Comparison of ENCODE assay signal across 21 cellular contexts in genomic region chr16:67436640-67437193, GRCh38. TPM values are rescaled to one million over a fixed set of nuclear protein-coding genes. Genes with fewer than 3 reads are reported as not detected.
"Had no signal": no experiment of that assay in that cellular context is flagged by ENCODE, and none has a peak within 500 bp of the region (broad histone marks: within the 10 kb centered on the region; RNA-seq: fewer than 3 reads in every experiment).

No MANE protein-coding gene starts in this region.

- H3K27ac Mint-ChIP-seq: activated CD4-positive, alpha-beta memory T cell treated with anti-CD3 and anti-CD28 coated beads, Interleukin-2, amount 10 ng/mL, durations not matched to agents 7 days and 5 days; activated CD8-positive, alpha-beta memory T cell treated with anti-CD3 and anti-CD28 coated beads, Interleukin-2, amount 10 ng/mL, durations not matched to agents 7 days and 5 days had no signal

- H3K4me3 ChIP-seq: ascending aorta, gastrocnemius medialis, left ventricle myocardium inferior, spleen, thyroid gland had no signal

- H3K27me3 ChIP-seq: ascending aorta, gastrocnemius medialis, thyroid gland had no signal

- H3K4me3 Mint-ChIP-seq: activated CD4-positive, alpha-beta memory T cell treated with anti-CD3 and anti-CD28 coated beads, Interleukin-2, amount 10 ng/mL, durations not matched to agents 7 days and 5 days; activated CD8-positive, alpha-beta memory T cell treated with anti-CD3 and anti-CD28 coated beads, Interleukin-2, amount 10 ng/mL, durations not matched to agents 7 days and 5 days had no signal

- H2AFZ ChIP-seq: parathyroid adenoma had no signal

- H3K79me2 ChIP-seq: parathyroid adenoma had no signal

- H3K27ac ChIP-seq: ascending aorta, gastrocnemius medialis, left ventricle myocardium inferior, parathyroid adenoma had no signal

- H3K9ac ChIP-seq: parathyroid adenoma had no signal

- DNase-seq: activated CD4-positive, alpha-beta memory T cell treated with anti-CD3 and anti-CD28 coated beads, Interleukin-2, amount 10 ng/mL, durations not matched to agents 7 days and 5 days; activated CD4-positive, alpha-beta T cell treated with anti-CD3 and anti-CD28 coated beads for 4 hours; activated CD8-positive, alpha-beta memory T cell treated with anti-CD3 and anti-CD28 coated beads, Interleukin-2, amount 10 ng/mL, durations not matched to agents 7 days and 5 days; activated naive CD4-positive, alpha-beta T cell; cerebellar nuclear complex; effector CD4-positive, alpha-beta T cell; gastrocnemius medialis; head of caudate nucleus; kidney glomerular epithelial cell; left ventricle myocardium inferior; mammary epithelial cell; naive B cell; spleen; stimulated activated CD4-positive, alpha-beta T cell treated with anti-CD3 and anti-CD28 coated beads, Interleukin-4, amount 100 ng/mL, for 4 hours; SW 1271; thyroid gland had no signal

- ATAC-seq: activated CD8-positive, alpha-beta memory T cell treated with anti-CD3 and anti-CD28 coated beads, Interleukin-2, amount 10 ng/mL, durations not matched to agents 7 days and 5 days; esophagus mucosa; gastrocnemius medialis had no signal

- H3K9me3 Mint-ChIP-seq: activated CD4-positive, alpha-beta memory T cell treated with anti-CD3 and anti-CD28 coated beads, Interleukin-2, amount 10 ng/mL, durations not matched to agents 7 days and 5 days; naive B cell had no signal

- H3K9me3 ChIP-seq: ascending aorta, gastrocnemius medialis, left ventricle myocardium inferior, spleen, thyroid gland had no signal

RNA-seq across cellular contexts. Expression of gene HSD11B2, which starts 5.8 kb away (rescaled TPM):
- total RNA-seq: activated CD4-positive, alpha-beta memory T cell treated with anti-CD3 and anti-CD28 coated beads, Interleukin-2, amount 10 ng/mL, durations not matched to agents 7 days and 5 days; mononuclear cell had no signal

RNA-seq across cellular contexts. Expression of gene TPPP3, which starts 43.4 kb away (rescaled TPM):
- total RNA-seq: activated CD4-positive, alpha-beta memory T cell treated with anti-CD3 and anti-CD28 coated beads, Interleukin-2, amount 10 ng/mL, durations not matched to agents 7 days and 5 days; activated CD8-positive, alpha-beta memory T cell treated with anti-CD3 and anti-CD28 coated beads, Interleukin-2, amount 10 ng/mL, durations not matched to agents 7 days and 5 days; mammary epithelial cell; T-helper 2 cell treated with Interferon-gamma antibody and Interleukin-4, amounts not matched to agents 100 ng/mL and 5 ng/mL, for 36 hours had no signal

RNA-seq across cellular contexts. Expression of gene AGRP, which starts 46.6 kb away (rescaled TPM):
- total RNA-seq: activated CD4-positive, alpha-beta memory T cell treated with anti-CD3 and anti-CD28 coated beads, Interleukin-2, amount 10 ng/mL, durations not matched to agents 7 days and 5 days; activated CD8-positive, alpha-beta memory T cell treated with anti-CD3 and anti-CD28 coated beads, Interleukin-2, amount 10 ng/mL, durations not matched to agents 7 days and 5 days; ascending aorta; esophagus mucosa; gastrocnemius medialis; left ventricle myocardium inferior; mammary epithelial cell; mononuclear cell; T-helper 2 cell treated with Interferon-gamma antibody and Interleukin-4, amounts not matched to agents 100 ng/mL and 5 ng/mL, for 36 hours; thyroid gland had no signal
- polyA plus RNA-seq: mammary epithelial cell had no signal
